ENCODE assay signal across 14 cellular contexts in the genomic region with DNA sequence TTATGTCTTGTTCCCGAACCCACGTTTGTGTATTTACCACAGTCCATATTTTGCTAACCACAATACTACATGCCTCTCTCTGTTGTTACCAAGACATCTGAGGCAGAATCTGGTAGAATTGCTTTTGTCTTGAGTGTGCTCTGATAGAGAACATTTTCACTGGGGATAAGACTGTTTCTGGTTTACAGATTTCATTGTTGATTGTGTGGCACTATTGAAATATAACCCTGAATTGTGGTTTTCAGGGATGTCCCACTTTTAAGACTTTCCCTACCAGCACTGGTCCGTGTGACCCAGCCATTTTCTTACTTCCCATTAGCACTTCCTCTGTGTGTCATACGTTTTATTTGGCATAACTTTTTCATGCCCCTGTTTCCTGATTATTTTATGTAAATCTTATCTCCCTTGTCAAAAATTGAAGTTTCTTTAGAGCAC. TPM values are rescaled to one million over a fixed set of nuclear protein-coding genes. Genes with fewer than 3 reads are reported as not detected.
DNase-seq lines count a peak whose midpoint lies in the region; FAIRE-seq and TF ChIP-seq lines count a peak whose summit lies in the region.
"Had no signal": no experiment of that assay in that cellular context is flagged by ENCODE, and none has a peak within 500 bp of the region (broad histone marks: within the 10 kb centered on the region; RNA-seq: fewer than 3 reads in every experiment).

No MANE protein-coding gene starts in this region.

- no peak overlapping the region for H2AFZ ChIP-seq in endothelial cell of umbilical vein (ENCODE audit: low read depth, low read length)
- H2AFZ ChIP-seq: parathyroid adenoma had no signal

- WGBS in stomach, 5 donors = 22 to 32% (median 26%) methylated on average over 4 of the region's 4 CpGs

- dilution Hi-C loops in endothelial cell of umbilical vein (cut with MboI; ENCODE audit: extremely low pct_ligation_motif_present, low sequenced_read_pairs) = no loop called here

- CTCF ChIA-PET in endothelial cell of umbilical vein (lab: Charles Lee) = interaction anchor here (0.8 to 1.6 kb wide), 2 partner anchors 10 to 13 kb away, joined by 3 to 4 read pairs; a partner anchor contains a TSS

- peak; percentile 88 for FAIRE-seq in endothelial cell of umbilical vein (lab: Jason Lieb, UNC)
- FAIRE-seq: A549 had no signal

- no peaks in the 10 kb centered on the region for H3K9me1 ChIP-seq in endothelial cell of umbilical vein (replicated peaks; ENCODE audit: control insufficient read depth, extremely low read depth, insufficient read depth, low read length)

- DNase-seq in SKM-1 treated with dmso at 0.1 percent for 144 hours (lab: John Stamatoyannopoulos, UW; ENCODE audit: unreplicated experiment) (peak; percentile 26), SKM-1 (lab: John Stamatoyannopoulos, UW; ENCODE audit: unreplicated experiment) (no peak), NB4 (ENCODE audit: low read depth) (peak; percentile 61), endothelial cell of umbilical vein (ENCODE audit: low read depth, low spot score) (peak; percentile 96), stomach (no peak), ecto neural progenitor cell (ENCODE audit: low spot score) (no peak), dedifferentiated amniotic fluid mesenchymal stem cell (ENCODE audit: extremely low spot score) (no peak), NCI-H2081 (lab: John Stamatoyannopoulos, UW) (no peak)
- DNase-seq: activated naive CD4-positive, alpha-beta T cell treated with anti-CD3 and anti-CD28 coated beads for 36 hours; NCI-H1092 treated with DMSO at 0.1 percent for 48 hours had no signal

- H4K20me1 ChIP-seq in endothelial cell of umbilical vein (replicated peaks; ENCODE audit: control insufficient read depth, extremely low read depth, insufficient read depth, low read length) = no peaks in the 10 kb centered on the region

- H3K27me3 ChIP-seq in endothelial cell of umbilical vein (ENCODE audit: control insufficient read depth in 2 of 2, insufficient read depth in 2 of 2, low read length in 2 of 2) (no peaks in the 10 kb centered on the region), stomach (no peaks in the 10 kb centered on the region)
- H3K27me3 ChIP-seq: gastroesophageal sphincter had no signal

- H3K36me3 ChIP-seq in endothelial cell of umbilical vein (ENCODE audit: control insufficient read depth in 2 of 2, extremely low read depth in 1 of 2, insufficient read depth in 2 of 2, low read length in 2 of 2) (peaks cover 0 to 2% of the 10 kb centered on the region in 2 experiments), stomach (peaks cover 0 to 1% (median 0%) of the 10 kb centered on the region in 4 donors)

- H3K27ac ChIP-seq in endothelial cell of umbilical vein (ENCODE audit: insufficient read depth, low read depth, low read length) = peak overlapping the region; percentile 95
- H3K27ac ChIP-seq in stomach = peak overlapping the region in 3 of 5 donors; percentile 26 to 41 (median 38)
- H3K27ac ChIP-seq: A549, parathyroid adenoma had no signal

- no peak for TF ChIP-seq POLR2A in NB4 (IDR thresholded peaks at IDR 0.05; ENCODE audit: extremely low read depth, insufficient read length)
- no peak for TF ChIP-seq POLR2A in endothelial cell of umbilical vein (IDR thresholded peaks at IDR 0.05; ENCODE audit: low read depth, low read length)
- no peak for TF ChIP-seq POLR2A in stomach (IDR thresholded peaks at IDR 0.05)

- peak overlapping the region; percentile 68 for H3K9ac ChIP-seq in endothelial cell of umbilical vein (replicated peaks; ENCODE audit: extremely low read depth, insufficient read depth, low read length)
- H3K9ac ChIP-seq: parathyroid adenoma had no signal

- POLR2A ChIA-PET in endothelial cell of umbilical vein (lab: Charles Lee) = no interaction called here

- H3K4me3 ChIP-seq in NB4 (ENCODE audit: low read depth, low read length) = no peak overlapping the region
- H3K4me3 ChIP-seq in endothelial cell of umbilical vein (replicated peaks in 1 of 3; ENCODE audit: insufficient read depth in 1 of 3, low read depth in 1 of 3, low read length in 3 of 3) = peak overlapping the region in 1 of 3 experiments; percentile 20
- H3K4me3 ChIP-seq in stomach = no peak overlapping the region
- H3K4me3 ChIP-seq: A549, gastroesophageal sphincter had no signal

- H3K9me3 ChIP-seq in endothelial cell of umbilical vein (replicated peaks; ENCODE audit: control insufficient read depth, insufficient read depth, low read length) (no peaks in the 10 kb centered on the region), stomach (no peaks in the 10 kb centered on the region)
- H3K9me3 ChIP-seq: A549, gastroesophageal sphincter had no signal

- TSS peak; percentile 34 for BruUV-seq in endothelial cell of umbilical vein (replicated peaks; lab: Mats Ljungman, UMichigan)

- peak overlapping the region; percentile 78 for H3K4me2 ChIP-seq in endothelial cell of umbilical vein (ENCODE audit: insufficient read depth, low read length)
- H3K4me2 ChIP-seq: A549 had no signal

- no peak for TF ChIP-seq EP300 in stomach (IDR thresholded peaks at IDR 0.05)

- no peak for TF ChIP-seq CTCF in NB4 (IDR thresholded peaks at IDR 0.05; ENCODE audit: low read depth, low read length)
- no peak for TF ChIP-seq CTCF in endothelial cell of umbilical vein (IDR thresholded peaks at IDR 0.05; ENCODE audit: extremely low read depth in 1 of 2, insufficient read depth in 1 of 2, low read depth in 1 of 2, low read length in 2 of 2)
- no peak for TF ChIP-seq CTCF in stomach (IDR thresholded peaks at IDR 0.05)

- peaks cover 58% of the 10 kb centered on the region for H3K79me2 ChIP-seq in endothelial cell of umbilical vein (ENCODE audit: control insufficient read depth, insufficient read depth, low read length)

- H3K4me1 ChIP-seq in endothelial cell of umbilical vein (ENCODE audit: control insufficient read depth, extremely low read depth, insufficient read depth, low read length) (peaks cover 33% of the 10 kb centered on the region), stomach (peaks cover 0 to 67% (median 22%) of the 10 kb centered on the region in 4 donors)
- H3K4me1 ChIP-seq: parathyroid adenoma had no signal

- intact Hi-C loops in endothelial cell of umbilical vein (cut with micrococcal nuclease) = loop anchor here (1.0 kb wide), 3 partner anchors 9 to 19 kb away; no protein-coding TSS in a partner anchor
- intact Hi-C loops in stomach (cut with DNase I; ENCODE audit: low total_unique reads) = no loop called here

TF ChIP-seq in endothelial cell of umbilical vein, 7 proteins besides CTCF, POLR2A, EP300 and RAD21:
- TF ChIP-seq EZH2 (IDR thresholded peaks at IDR 0.05; ENCODE audit: borderline replicate concordance, low read depth, low read length, severe bottlenecking) (no peak), GATA2 (IDR thresholded peaks at IDR 0.05; ENCODE audit: insufficient read depth, insufficient read length, low read depth, low read length) (peak; percentile 92), POLR2AphosphoS5 (IDR thresholded peaks at IDR 0.05; ENCODE audit: insufficient read depth, low read depth, low read length) (peak; percentile 75), MYC (IDR thresholded peaks at IDR 0.05; ENCODE audit: low read depth, low read length) (no peak), JUN (IDR thresholded peaks at IDR 0.05; ENCODE audit: borderline replicate concordance, insufficient read depth, insufficient read length, low read depth) (peak; percentile 91), FOS (IDR thresholded peaks at IDR 0.05; ENCODE audit: borderline replicate concordance, insufficient read depth, low read length) (peak; percentile 66)
- TF ChIP-seq, protein P1, sequence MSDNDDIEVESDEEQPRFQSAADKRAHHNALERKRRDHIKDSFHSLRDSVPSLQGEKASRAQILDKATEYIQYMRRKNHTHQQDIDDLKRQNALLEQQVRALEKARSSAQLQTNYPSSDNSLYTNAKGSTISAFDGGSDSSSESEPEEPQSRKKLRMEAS (IDR thresholded peaks at IDR 0.05; ENCODE audit: insufficient read depth, insufficient read length) = no peak

RNA-seq across cellular contexts. Expression of a gene that starts 12.2 kb away (rescaled TPM):
- total RNA-seq in endothelial cell of umbilical vein (58.2 and 71.2 TPM in 2 replicates), stomach (100 to 1,000 TPM in 1 of 5 donors, 10 to 100 TPM in 3, 1 to 10 TPM in 1; 1.2 to 131 (median 27.5) TPM)
- polyA plus RNA-seq in endothelial cell of umbilical vein (20.3 and 27.7 TPM in 2 replicates), stomach (10 to 100 TPM; 13.7 to 26.0 (median 17.6) TPM)
- polyA plus RNA-seq in endothelial cell of umbilical vein (2011; cell fraction: cytosol; rRNA removed) = 25.3 and 29.9 TPM in 2 replicates
- 57.9 and 62.1 TPM in 2 replicates for polyA plus RNA-seq in endothelial cell of umbilical vein (2011; cell fraction: nucleus; rRNA removed)
- polyA plus RNA-seq in endothelial cell of umbilical vein (2012) = 39.7 and 40.1 TPM in 2 replicates
- polyA minus RNA-seq in endothelial cell of umbilical vein = 111 and 159 TPM in 2 replicates
- 52.8 TPM for polyA minus RNA-seq in endothelial cell of umbilical vein (2011; cell fraction: cytosol; rRNA and poly(A)+ RNA removed)
- 62.9 and 65.0 TPM in 2 replicates for polyA minus RNA-seq in endothelial cell of umbilical vein (2011; cell fraction: nucleus; rRNA and poly(A)+ RNA removed)

RNA-seq across cellular contexts. Expression of a gene that starts 53.5 kb away (rescaled TPM):
- not detected in 2 replicates for total RNA-seq in endothelial cell of umbilical vein
- polyA plus RNA-seq in endothelial cell of umbilical vein = 0.03 and 0.07 TPM in 2 replicates
- polyA plus RNA-seq in endothelial cell of umbilical vein (2011; cell fraction: cytosol; rRNA removed) = 0.03 TPM in 2 replicates
- 0.10 and 0.26 TPM in 2 replicates for polyA plus RNA-seq in endothelial cell of umbilical vein (2011; cell fraction: nucleus; rRNA removed)
- polyA plus RNA-seq in endothelial cell of umbilical vein (2012) = 0.74 and 0.92 TPM in 2 replicates
- polyA minus RNA-seq in endothelial cell of umbilical vein = not detected in 2 replicates
- polyA minus RNA-seq in endothelial cell of umbilical vein (2011; cell fraction: cytosol; rRNA and poly(A)+ RNA removed) = not detected
- not detected in 2 replicates for polyA minus RNA-seq in endothelial cell of umbilical vein (2011; cell fraction: nucleus; rRNA and poly(A)+ RNA removed)
- total RNA-seq in stomach = 1 to 10 TPM in 3 of 5 donors, not detected in 2; 1.0 to 1.7 (median 1.3) TPM
- polyA plus RNA-seq in stomach = 1 to 10 TPM in 2 of 3 donors, under 1 TPM in 1; 0.83 to 3.8 (median 1.1) TPM
- total RNA-seq: activated naive CD4-positive, alpha-beta T cell treated with anti-CD3 and anti-CD28 coated beads for 36 hours; T-helper 1 cell treated with Interleukin-12 subunit alpha and Interleukin-12 subunit beta and Interleukin-4 antibody, amounts not matched to agents 30 ng/mL and 1 ng/mL, for 36 hours had no signal

Comparison
In these comparisons a context has a peak if more than half of its experiments do, and no peak if none do; other contexts are left out.
1. DNase-seq: peak in SKM-1 treated with dmso at 0.1 percent for 144 hours (single experiment), NB4 (single experiment) and endothelial cell of umbilical vein (single experiment); none in SKM-1 (single experiment), stomach (single experiment), ecto neural progenitor cell (single experiment), dedifferentiated amniotic fluid mesenchymal stem cell (single experiment) and NCI-H2081 (0 of 2).